Comparison of ENCODE assay signal across 8 cellular contexts in genomic region chr1:155064109-155064812, GRCh38. TPM values are rescaled to one million over a fixed set of nuclear protein-coding genes. Genes with fewer than 3 reads are reported as not detected.
DNase-seq lines count a peak whose midpoint lies in the region; ATAC-seq and TF ChIP-seq lines count a peak whose summit lies in the region.

No MANE protein-coding gene starts in this region.

- H4K8ac ChIP-seq in IMR-90 (ENCODE audit: low read depth in 2 of 2, low read length in 2 of 2) = peak overlapping the region in 1 of 2 experiments; percentile 24; a peak in 1 of 4 replicates

- H3K9me1 ChIP-seq in IMR-90 (ENCODE audit: insufficient read depth, low read length) = peaks cover 3% of the 10 kb centered on the region; the same call in 1 of the 2 replicates

- no peak for TF ChIP-seq CTCF in IMR-90 (conservative IDR thresholded peaks at IDR 0.05; ENCODE audit: low read depth, low read length)
- no peak for TF ChIP-seq CTCF in activated B cell treated with CpG ODN at 0.5 μM for 24 hours (IDR thresholded peaks at IDR 0.05)
- no peak for TF ChIP-seq CTCF in cardiac muscle cell (IDR thresholded peaks at IDR 0.05; ENCODE audit: low read depth, low read length)
- TF ChIP-seq CTCF in psoas muscle (IDR thresholded peaks at IDR 0.05) = no peak

- no peak for TF ChIP-seq POLR2A in IMR-90 (IDR thresholded peaks at IDR 0.05; ENCODE audit: low read depth, low read length)

- H2AFZ ChIP-seq in IMR-90 (replicated peaks; ENCODE audit: low read length, poor library complexity) = peak overlapping the region; percentile 96

- BruUV-seq in IMR-90 (replicated peaks; lab: Mats Ljungman, UMichigan) = TSS peak; percentile 74

- H2AK5ac ChIP-seq in IMR-90 (ENCODE audit: low read depth, low read length) = no peak overlapping the region

- peaks cover 10 to 17% of the 10 kb centered on the region in 2 experiments for H3K79me1 ChIP-seq in IMR-90 (ENCODE audit: low read depth in 1 of 2, low read length in 2 of 2)

- H3K27ac Mint-ChIP-seq in activated B cell treated with CpG ODN at 0.5 μM for 24 hours = peak overlapping the region; percentile 20

- peak overlapping the region; percentile 83 for H3K4me3 Mint-ChIP-seq in activated B cell treated with CpG ODN at 0.5 μM for 24 hours

- DNase-seq in DMS153 (lab: John Stamatoyannopoulos, UW) = peak; percentile 34
- no peak for DNase-seq in DMS153 treated with DMSO at 0.1 percent for 48 hours (lab: John Stamatoyannopoulos, UW; ENCODE audit: unreplicated experiment)
- peak; percentile 29 for DNase-seq in IMR-90
- DNase-seq in activated B cell treated with CpG ODN at 0.5 μM for 24 hours = no peak
- peak in 1 of 2 donors; percentile 78 for DNase-seq in cardiac muscle cell (ENCODE audit: low read depth in 1 of 2, low spot score in 1 of 2)
- no peak for DNase-seq in psoas muscle
- no peak for DNase-seq in midbrain (lab: John Stamatoyannopoulos, UW)

- CTCF ChIA-PET in IMR-90 (lab: Yijun Ruan, JAX) (interaction anchor here (0.6 to 2.3 kb wide), 3 partner anchors 21 to 579 kb away, joined by 5 to 9 read pairs (median 7); no protein-coding TSS in a partner anchor), activated B cell treated with CpG ODN at 0.5 μM for 24 hours (lab: Charles Lee) (interaction anchor here (0.9 to 9.2 kb wide), 5 partner anchors 17 to 108 kb away, joined by 3 to 101 read pairs (median 5); partner anchors contain the start of gene KRTCAP2)

- no peak overlapping the region for H4K5ac ChIP-seq in IMR-90 (ENCODE audit: low read depth, low read length)

- H3K36me3 Mint-ChIP-seq in activated B cell treated with CpG ODN at 0.5 μM for 24 hours (ENCODE audit: low read depth) = peaks cover 20% of the 10 kb centered on the region

- no peak overlapping the region for H2BK120ac ChIP-seq in IMR-90 (ENCODE audit: low read depth, low read length)

- H3K14ac ChIP-seq in IMR-90 (replicated peaks; ENCODE audit: low read depth, low read length) = 0 out of 2 replicates have a peak overlapping the region, but pooled peaks have one; percentile 27

- in situ Hi-C loops in IMR-90 (cut with MboI; ENCODE audit: low sequenced_read_pairs) = no loop called here

- peak overlapping the region; percentile 90 for H3K4me3 ChIP-seq in IMR-90 (ENCODE audit: insufficient read depth, low read depth, low read length)
- peak overlapping the region; percentile 91 for H3K4me3 ChIP-seq in cardiac muscle cell
- peak overlapping the region; percentile 97 for H3K4me3 ChIP-seq in psoas muscle

- H3K27me3 ChIP-seq in IMR-90 (ENCODE audit: control insufficient read depth, insufficient read depth, low read length) (no peaks in the 10 kb centered on the region), cardiac muscle cell (no peaks in the 10 kb centered on the region), psoas muscle (ENCODE audit: insufficient read depth in 3 of 3, low read length in 2 of 3) (no peaks in the 10 kb centered on the region)

- peak overlapping the region; percentile 57 for H3K4me2 ChIP-seq in IMR-90 (ENCODE audit: low read depth, low read length)

- dilution Hi-C loops in IMR-90 (cut with HindIII; ENCODE audit: low sequenced_read_pairs, unreplicated experiment) = no loop called here

- no peaks in the 10 kb centered on the region for H3K9me3 Mint-ChIP-seq in activated B cell treated with CpG ODN at 0.5 μM for 24 hours

- H3K9ac ChIP-seq in IMR-90 (ENCODE audit: low read depth, low read length) = peak overlapping the region; percentile 17

- H2AK9ac ChIP-seq in IMR-90 (replicated peaks; ENCODE audit: low read depth, low read length, poor library complexity) = no peak overlapping the region

- peaks cover 4% of the 10 kb centered on the region; the same call in 1 of the 2 replicates for H3K4me1 ChIP-seq in IMR-90 (ENCODE audit: control insufficient read depth, insufficient read depth, low read length)
- peaks cover 13% of the 10 kb centered on the region for H3K4me1 ChIP-seq in cardiac muscle cell (ENCODE audit: low read depth)
- H3K4me1 ChIP-seq in psoas muscle = peaks cover 19% of the 10 kb centered on the region

- H3K27me3 Mint-ChIP-seq in activated B cell treated with CpG ODN at 0.5 μM for 24 hours = no peaks in the 10 kb centered on the region

- H2BK15ac ChIP-seq in IMR-90 (ENCODE audit: low read depth, low read length) = no peak overlapping the region

- TF ChIP-seq RAD21 in IMR-90 (IDR thresholded peaks at IDR 0.05; ENCODE audit: low read length) = no peak

- no peak overlapping the region for H4K91ac ChIP-seq in IMR-90 (ENCODE audit: insufficient read depth, low read depth, low read length)

- H3K27ac ChIP-seq in IMR-90 (ENCODE audit: insufficient read depth, low read length) (no peak overlapping the region), cardiac muscle cell (peak overlapping the region; percentile 90), psoas muscle (peak overlapping the region; percentile 65)

- peak; percentile 45 for ATAC-seq in IMR-90 (ENCODE audit: low read depth)
- no peak for ATAC-seq in activated B cell treated with CpG ODN at 0.5 μM for 24 hours (ENCODE audit: low read depth)
- peak; percentile 2 to 13 (median 4) for ATAC-seq in psoas muscle
- no peak for ATAC-seq in GM19455 (IDR thresholded peaks at IDR 0.05; ENCODE audit: unreplicated experiment)

- H3K18ac ChIP-seq in IMR-90 (ENCODE audit: low read depth, low read length) = no peak overlapping the region

- intact Hi-C loops in IMR-90 (cut with micrococcal nuclease) (loop anchor here (5.0 kb wide), 1 partner anchor 107 kb away; the partner anchor contains the start of gene PBXIP1), activated B cell treated with CpG ODN at 0.5 μM for 24 hours (cut with micrococcal nuclease) (loop anchor here (5.0 kb wide), 2 partner anchors 457 to 737 kb away; partner anchors contain the start of genes ADAR and ATP8B2), psoas muscle (cut with DNase I) (loop anchor here in 1 of 2 donors (5.0 to 10.0 kb wide), 2 partner anchors 112 to 399 kb away; no protein-coding TSS in a partner anchor)

- POLR2A ChIA-PET in IMR-90 (lab: Charles Lee; ENCODE audit: unreplicated experiment) (no interaction called here), activated B cell treated with CpG ODN at 0.5 μM for 24 hours (lab: Charles Lee) (interaction anchor here (1.0 to 4.4 kb wide), 9 partner anchors 8 to 128 kb away, joined by 3 to 54 read pairs (median 4); partner anchors contain the start of genes EFNA3 and PMVK)

- no peak overlapping the region for H2BK5ac ChIP-seq in IMR-90 (ENCODE audit: low read depth, low read length, poor library complexity, severe bottlenecking)

- H3K23ac ChIP-seq in IMR-90 (ENCODE audit: low read depth, low read length) = peak overlapping the region; percentile 63; the same call in 1 of the 2 replicates

- no CpG with 5 or more reads among the region's 14 CpGs for WGBS in IMR-90 (ENCODE audit: extremely low coverage in 2 of 2, insufficient read length in 1 of 2), 2 experiments
- 14 to 15% (median 14%) methylated on average over 14 of the region's 14 CpGs for WGBS in psoas muscle, 3 donors

- H3K4ac ChIP-seq in IMR-90 (ENCODE audit: low read depth, low read length) = no peak overlapping the region

- no peaks in the 10 kb centered on the region for H3K9me3 ChIP-seq in IMR-90 (ENCODE audit: control insufficient read depth, insufficient read depth, low read length)
- H3K9me3 ChIP-seq in cardiac muscle cell (ENCODE audit: low read depth) = no peaks in the 10 kb centered on the region
- no peaks in the 10 kb centered on the region for H3K9me3 ChIP-seq in psoas muscle

- no peak overlapping the region for H2BK20ac ChIP-seq in IMR-90 (ENCODE audit: low read depth, low read length)

- peaks cover 17% of the 10 kb centered on the region for H4K20me1 ChIP-seq in IMR-90 (ENCODE audit: insufficient read depth, low read length)

- no peak overlapping the region for H3K56ac ChIP-seq in IMR-90 (ENCODE audit: extremely low read depth, insufficient read depth, low read length)

- H3K4me1 Mint-ChIP-seq in activated B cell treated with CpG ODN at 0.5 μM for 24 hours = peaks cover 52% of the 10 kb centered on the region

- H3K36me3 ChIP-seq in IMR-90 (ENCODE audit: control insufficient read depth, insufficient read depth, low read length) (peaks cover 15% of the 10 kb centered on the region; the same call in 1 of the 2 replicates), cardiac muscle cell (no peaks in the 10 kb centered on the region), psoas muscle (ENCODE audit: insufficient read depth in 1 of 2, low read depth in 1 of 2) (peaks cover 0 to 18% of the 10 kb centered on the region in 2 donors)

RNA-seq across cellular contexts. Expression of gene EFNA4, which starts 0.7 kb away (rescaled TPM):
- total RNA-seq in IMR-90 (2012; rRNA removed) = 3.3 and 3.8 TPM in 2 replicates
- polyA plus RNA-seq in IMR-90 (2012; rRNA removed) = 11.8 and 16.3 TPM in 2 replicates
- 11.9 and 15.9 TPM in 2 replicates for polyA plus RNA-seq in IMR-90 (2012; cell fraction: cytosol; rRNA removed)
- 7.3 and 9.8 TPM in 2 replicates for polyA plus RNA-seq in IMR-90 (2012; cell fraction: nucleus; rRNA removed; ENCODE audit: low replicate concordance)
- total RNA-seq in activated B cell treated with CpG ODN at 0.5 μM for 24 hours = 7.8 and 9.5 TPM in 2 replicates
- total RNA-seq in cardiac muscle cell = 29.2 and 36.0 TPM in 2 replicates
- polyA plus RNA-seq in cardiac muscle cell = 18.3 and 29.6 TPM in 2 replicates
- 1 to 10 TPM in 1 of 4 donors, under 1 TPM in 3; 0.69 to 1.1 (median 0.77) TPM for total RNA-seq in psoas muscle
- polyA plus RNA-seq in psoas muscle = 1 to 10 TPM in 2 of 3 donors, under 1 TPM in 1; 0.39 to 1.3 (median 1.2) TPM

RNA-seq across cellular contexts. Expression of gene ADAM15, which starts 13.1 kb away (rescaled TPM):
- total RNA-seq in IMR-90 (2012; rRNA removed) = 25.6 and 29.7 TPM in 2 replicates
- 52.4 and 65.6 TPM in 2 replicates for polyA plus RNA-seq in IMR-90 (2012; rRNA removed)
- polyA plus RNA-seq in IMR-90 (2012; cell fraction: cytosol; rRNA removed) = 37.6 and 68.1 TPM in 2 replicates
- 71.0 and 198 TPM in 2 replicates for polyA plus RNA-seq in IMR-90 (2012; cell fraction: nucleus; rRNA removed; ENCODE audit: low replicate concordance)
- 11.3 and 13.7 TPM in 2 replicates for total RNA-seq in activated B cell treated with CpG ODN at 0.5 μM for 24 hours
- total RNA-seq in cardiac muscle cell = 19.5 and 23.0 TPM in 2 replicates
- 23.0 and 25.2 TPM in 2 replicates for polyA plus RNA-seq in cardiac muscle cell
- total RNA-seq in psoas muscle = 10 to 100 TPM; 38.4 to 50.9 (median 49.3) TPM
- 10 to 100 TPM; 33.2 to 45.4 (median 41.0) TPM for polyA plus RNA-seq in psoas muscle

RNA-seq across cellular contexts. Expression of gene EFNA3, which starts 14.4 kb away (rescaled TPM):
- 0.56 and 0.72 TPM in 2 replicates for total RNA-seq in IMR-90 (2012; rRNA removed)
- polyA plus RNA-seq in IMR-90 (2012; rRNA removed) = 1.6 TPM in 2 replicates
- 0.75 and 1.8 TPM in 2 replicates for polyA plus RNA-seq in IMR-90 (2012; cell fraction: cytosol; rRNA removed)
- polyA plus RNA-seq in IMR-90 (2012; cell fraction: nucleus; rRNA removed; ENCODE audit: low replicate concordance) = 1.4 and 1.5 TPM in 2 replicates
- total RNA-seq in activated B cell treated with CpG ODN at 0.5 μM for 24 hours = 1.2 and 1.7 TPM in 2 replicates
- total RNA-seq in cardiac muscle cell = 26.3 and 31.9 TPM in 2 replicates
- 34.2 and 43.0 TPM in 2 replicates for polyA plus RNA-seq in cardiac muscle cell
- total RNA-seq in psoas muscle = under 1 TPM in 3 of 4 donors, not detected in 1; 0.32 to 0.69 (median 0.57) TPM
- under 1 TPM; 0.17 to 1.00 (median 0.39) TPM for polyA plus RNA-seq in psoas muscle

RNA-seq across cellular contexts. Expression of gene DCST1, which starts 30.6 kb away (rescaled TPM):
- total RNA-seq in IMR-90 (2012; rRNA removed) = not detected in 2 replicates
- not detected in 2 replicates for polyA plus RNA-seq in IMR-90 (2012; rRNA removed)
- polyA plus RNA-seq in IMR-90 (2012; cell fraction: cytosol; rRNA removed) = not detected in 2 replicates
- 0.03 TPM in 1 of 2 replicates, not detected in the other for polyA plus RNA-seq in IMR-90 (2012; cell fraction: nucleus; rRNA removed; ENCODE audit: low replicate concordance)
- total RNA-seq in activated B cell treated with CpG ODN at 0.5 μM for 24 hours = not detected in 2 replicates
- not detected in 2 replicates for total RNA-seq in cardiac muscle cell
- 0.27 and 0.57 TPM in 2 replicates for polyA plus RNA-seq in cardiac muscle cell
- under 1 TPM in 2 of 4 donors, not detected in 2; 0.12 to 0.34 TPM for total RNA-seq in psoas muscle
- not detected for polyA plus RNA-seq in psoas muscle

RNA-seq across cellular contexts. Expression of gene DCST2, which starts 30.7 kb away (rescaled TPM):
- total RNA-seq in IMR-90 (2012; rRNA removed) (not detected in 2 replicates), activated B cell treated with CpG ODN at 0.5 μM for 24 hours (1.0 TPM in 1 of 2 replicates, not detected in the other), cardiac muscle cell (4.3 and 5.4 TPM in 2 replicates), psoas muscle (under 1 TPM in 2 of 4 donors, not detected in 2; 0.19 to 0.56 TPM)
- polyA plus RNA-seq in IMR-90 (2012; rRNA removed) (0.14 and 0.30 TPM in 2 replicates), cardiac muscle cell (1.1 and 3.8 TPM in 2 replicates), psoas muscle (under 1 TPM; 0.04 to 0.38 (median 0.07) TPM)
- 0.04 and 0.19 TPM in 2 replicates for polyA plus RNA-seq in IMR-90 (2012; cell fraction: cytosol; rRNA removed)
- 2.9 TPM in 2 replicates for polyA plus RNA-seq in IMR-90 (2012; cell fraction: nucleus; rRNA removed; ENCODE audit: low replicate concordance)

Comparison
In these comparisons a context has a peak if more than half of its experiments do, and no peak if none do; other contexts are left out.
1. DNase-seq: peak in DMS153 (single experiment) and IMR-90 (single experiment); none in DMS153 treated with DMSO at 0.1 percent for 48 hours (single experiment), activated B cell treated with CpG ODN at 0.5 μM for 24 hours (single experiment), psoas muscle (0 of 2) and midbrain (single experiment).
2. ATAC-seq: peak in IMR-90 (single experiment) and psoas muscle (4 of 4); none in activated B cell treated with CpG ODN at 0.5 μM for 24 hours (single experiment) and GM19455 (single experiment).
3. Peak in every context shown above with its lines, with median percentiles within 50 percentile points of each other: H3K4me3 ChIP-seq.